ENCODE assay signal across 25 cellular contexts in the genomic region with DNA sequence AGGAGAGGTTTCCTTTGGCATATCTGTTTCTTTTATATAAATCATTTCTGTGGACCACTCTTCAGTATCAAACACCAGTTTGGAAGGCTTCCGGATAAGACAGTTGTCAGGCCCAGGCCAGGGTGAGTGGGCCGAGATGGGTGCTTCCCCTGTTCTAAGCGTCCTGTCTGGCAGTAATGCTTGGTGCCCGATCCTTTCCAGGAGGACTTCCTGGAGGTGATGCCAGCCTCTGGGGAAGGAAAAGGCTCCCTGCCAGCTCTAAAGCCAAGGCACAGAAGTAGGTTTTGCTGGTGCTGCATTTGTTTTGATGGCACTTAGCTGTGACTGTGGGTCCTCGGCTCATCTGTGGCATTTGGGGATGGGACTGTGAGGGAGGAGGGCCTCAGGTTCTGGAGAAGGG.
DNase-seq lines count a peak whose midpoint lies in the region; ATAC-seq, FAIRE-seq and TF ChIP-seq lines count a peak whose summit lies in the region.
"Had no signal": no experiment of that assay in that cellular context is flagged by ENCODE, and none has a peak within 500 bp of the region (broad histone marks: within the 10 kb centered on the region; RNA-seq: fewer than 3 reads in every experiment).

No MANE protein-coding gene starts in this region.

- H3K36me3 ChIP-seq in right lobe of liver (no peaks in the 10 kb centered on the region), HepG2 (replicated peaks in 1 of 2; ENCODE audit: control insufficient read depth in 1 of 2, insufficient read depth in 2 of 2, low read length in 2 of 2) (no peaks in the 10 kb centered on the region), upper lobe of right lung (no peaks in the 10 kb centered on the region)

- no peaks in the 10 kb centered on the region for H3K79me2 ChIP-seq in HepG2 (ENCODE audit: insufficient read depth, low read length)

- H3K9ac ChIP-seq in HepG2 (ENCODE audit: insufficient read depth, low read depth, low read length) = no peak overlapping the region
- H3K9ac ChIP-seq: GM23248 had no signal

- CTCF ChIA-PET in HepG2 (lab: Yijun Ruan, JAX; ENCODE audit: low intra/inter-chr PET ratio, low total read pairs) = no interaction called here

- H3K4me3 Mint-ChIP-seq in glutamatergic neuron (ENCODE audit: unreplicated experiment) = no peak overlapping the region
- H3K4me3 Mint-ChIP-seq: CD4-positive, CD25-positive, alpha-beta regulatory T cell; CD8-positive, alpha-beta T cell had no signal

- H3K4me1 ChIP-seq in right lobe of liver (no peaks in the 10 kb centered on the region), HepG2 (ENCODE audit: insufficient read depth, low read length) (no peaks in the 10 kb centered on the region), upper lobe of right lung (no peaks in the 10 kb centered on the region)
- H3K4me1 ChIP-seq: A549, Caco-2 had no signal

- no peak for FAIRE-seq in HepG2 (lab: Jason Lieb, UNC)
- FAIRE-seq: A549, G401.6, GM12892, GM19239, H1 had no signal

- H4K20me1 ChIP-seq in HepG2 (ENCODE audit: insufficient read depth, low read length) = peaks cover 9% of the 10 kb centered on the region; the same call in 1 of the 2 replicates

- DNase-seq in right lobe of liver (peak in 2 of 3 donors; percentile 2 to 17), HepG2 (ENCODE audit: low spot score) (no peak), glutamatergic neuron (peak; percentile 1), sciatic nerve (ENCODE audit: low spot score) (peak; percentile 31), upper lobe of right lung (peak; percentile 40), amygdala (lab: John Stamatoyannopoulos, UW) (no peak), NCI-H510A treated with DMSO at 0.1 percent for 48 hours (lab: John Stamatoyannopoulos, UW) (no peak)
- DNase-seq: 8988T; ACHN; AML-193; C1 segment of cervical spinal cord; Caco-2; CD4-positive, CD25-positive, alpha-beta regulatory T cell; CD8-positive, alpha-beta T cell; DMS153; DND-41; GM23248; H7; HCEC 1CT had no signal

- no peak overlapping the region for H3K4me2 ChIP-seq in HepG2 (ENCODE audit: low read depth, low read length)
- H3K4me2 ChIP-seq: A549 had no signal

- WGBS in right lobe of liver (ENCODE audit: insufficient coverage, low coverage, low lambda C conversion rate, missing lambda C conversion rate) = 92% methylated on average over 2 of the region's 5 CpGs
- WGBS in HepG2 (ENCODE audit: low lambda C conversion rate) = 33% methylated on average over 5 of the region's 5 CpGs

- peaks cover 28% of the 10 kb centered on the region for H3K36me3 Mint-ChIP-seq in glutamatergic neuron (ENCODE audit: unreplicated experiment)
- H3K36me3 Mint-ChIP-seq: CD4-positive, CD25-positive, alpha-beta regulatory T cell; CD8-positive, alpha-beta T cell had no signal

- TF ChIP-seq CTCF in right lobe of liver (IDR thresholded peaks at IDR 0.05) = no peak
- TF ChIP-seq CTCF in HepG2 (CRISPR knock-in tag; IDR thresholded peaks at IDR 0.05) = no peak
- TF ChIP-seq CTCF in glutamatergic neuron (IDR thresholded peaks at IDR 0.05; ENCODE audit: partially characterized antibody, unreplicated experiment) = no peak
- TF ChIP-seq CTCF in upper lobe of right lung (IDR thresholded peaks at IDR 0.05) = no peak

- peaks cover 2% of the 10 kb centered on the region for H3K27me3 Mint-ChIP-seq in glutamatergic neuron (ENCODE audit: unreplicated experiment)

- no peaks in the 10 kb centered on the region for H3K4me1 Mint-ChIP-seq in glutamatergic neuron (ENCODE audit: low read depth, unreplicated experiment)
- H3K4me1 Mint-ChIP-seq: CD4-positive, CD25-positive, alpha-beta regulatory T cell had no signal

- TF ChIP-seq RAD21 in HepG2 (CRISPR knock-in tag; IDR thresholded peaks at IDR 0.05) = no peak

- no peak for ATAC-seq in right lobe of liver
- ATAC-seq in HepG2 = no peak
- no peak for ATAC-seq in sciatic nerve
- ATAC-seq in upper lobe of right lung = no peak
- no peak for ATAC-seq in GM18870 (IDR thresholded peaks at IDR 0.05; ENCODE audit: unreplicated experiment)
- ATAC-seq: A549; CD8-positive, alpha-beta T cell had no signal

- TF ChIP-seq EP300 in HepG2 (IDR thresholded peaks at IDR 0.05; ENCODE audit: low read depth in 2 of 2, low read length in 2 of 2) = no peak
- no peak for TF ChIP-seq EP300 in HepG2 (CRISPR knock-in tag; IDR thresholded peaks at IDR 0.05; ENCODE audit: borderline replicate concordance)

- no peaks in the 10 kb centered on the region for H3K27me3 ChIP-seq in right lobe of liver
- H3K27me3 ChIP-seq in HepG2 (ENCODE audit: control insufficient read depth in 1 of 2, insufficient read depth in 2 of 2, low read length in 2 of 2) = peaks cover 13 to 98% of the 10 kb centered on the region in 2 experiments
- no peaks in the 10 kb centered on the region for H3K27me3 ChIP-seq in upper lobe of right lung

- no peaks in the 10 kb centered on the region for H3K9me3 Mint-ChIP-seq in glutamatergic neuron (ENCODE audit: unreplicated experiment)
- H3K9me3 Mint-ChIP-seq: CD8-positive, alpha-beta T cell had no signal

- in situ Hi-C loops in HepG2 (cut with HindIII; ENCODE audit: extremely low pct_ligation_motif_present, low pct_unique_long_range_greater_than_20kb) = no loop called here

- TF ChIP-seq POLR2A in right lobe of liver (IDR thresholded peaks at IDR 0.05) (no peak), HepG2 (IDR thresholded peaks at IDR 0.05; ENCODE audit: insufficient read depth in 1 of 2, low read depth in 2 of 2, low read length in 2 of 2) (no peak)

- intact Hi-C loops in right lobe of liver (cut with DNase I) (no loop called here), HepG2 (cut with micrococcal nuclease; ENCODE audit: unreplicated experiment) (no loop called here), sciatic nerve (cut with DNase I) (no loop called here), upper lobe of right lung (cut with DNase I) (no loop called here)

- H3K9me3 ChIP-seq in right lobe of liver (no peaks in the 10 kb centered on the region), HepG2 (ENCODE audit: low read length) (no peaks in the 10 kb centered on the region), upper lobe of right lung (no peaks in the 10 kb centered on the region)
- H3K9me3 ChIP-seq: A549, Caco-2 had no signal

- BruUV-seq in HepG2 (replicated peaks; lab: Mats Ljungman, UMichigan) = no TSS peak

- H3K27ac ChIP-seq in right lobe of liver (no peak overlapping the region), HepG2 (ENCODE audit: extremely low read length, insufficient read depth, low read length) (no peak overlapping the region), upper lobe of right lung (no peak overlapping the region)
- H3K27ac ChIP-seq: A549, GM23248 had no signal

- no peak overlapping the region for H3K27ac Mint-ChIP-seq in glutamatergic neuron (ENCODE audit: unreplicated experiment)
- H3K27ac Mint-ChIP-seq: CD4-positive, CD25-positive, alpha-beta regulatory T cell; CD8-positive, alpha-beta T cell had no signal

- POLR2A ChIA-PET in HepG2 (lab: Yijun Ruan, JAX) = no interaction called here

- H3K4me3 ChIP-seq in right lobe of liver (no peak overlapping the region), HepG2 (replicated peaks in 1 of 3; ENCODE audit: insufficient read depth in 1 of 3, low read depth in 2 of 3, low read length in 3 of 3) (no peak overlapping the region), upper lobe of right lung (no peak overlapping the region)
- H3K4me3 ChIP-seq: A549, GM23248 had no signal

- H2AFZ ChIP-seq in HepG2 (ENCODE audit: low read length) = no peak overlapping the region
- H2AFZ ChIP-seq: GM23248 had no signal

TF ChIP-seq in HepG2, 621 proteins besides CTCF, POLR2A, EP300 and RAD21:
- TF ChIP-seq SP5 (CRISPR knock-in tag; IDR thresholded peaks at IDR 0.05; ENCODE audit: borderline replicate concordance, low read depth) = no peak
- TF ChIP-seq, protein P1, sequence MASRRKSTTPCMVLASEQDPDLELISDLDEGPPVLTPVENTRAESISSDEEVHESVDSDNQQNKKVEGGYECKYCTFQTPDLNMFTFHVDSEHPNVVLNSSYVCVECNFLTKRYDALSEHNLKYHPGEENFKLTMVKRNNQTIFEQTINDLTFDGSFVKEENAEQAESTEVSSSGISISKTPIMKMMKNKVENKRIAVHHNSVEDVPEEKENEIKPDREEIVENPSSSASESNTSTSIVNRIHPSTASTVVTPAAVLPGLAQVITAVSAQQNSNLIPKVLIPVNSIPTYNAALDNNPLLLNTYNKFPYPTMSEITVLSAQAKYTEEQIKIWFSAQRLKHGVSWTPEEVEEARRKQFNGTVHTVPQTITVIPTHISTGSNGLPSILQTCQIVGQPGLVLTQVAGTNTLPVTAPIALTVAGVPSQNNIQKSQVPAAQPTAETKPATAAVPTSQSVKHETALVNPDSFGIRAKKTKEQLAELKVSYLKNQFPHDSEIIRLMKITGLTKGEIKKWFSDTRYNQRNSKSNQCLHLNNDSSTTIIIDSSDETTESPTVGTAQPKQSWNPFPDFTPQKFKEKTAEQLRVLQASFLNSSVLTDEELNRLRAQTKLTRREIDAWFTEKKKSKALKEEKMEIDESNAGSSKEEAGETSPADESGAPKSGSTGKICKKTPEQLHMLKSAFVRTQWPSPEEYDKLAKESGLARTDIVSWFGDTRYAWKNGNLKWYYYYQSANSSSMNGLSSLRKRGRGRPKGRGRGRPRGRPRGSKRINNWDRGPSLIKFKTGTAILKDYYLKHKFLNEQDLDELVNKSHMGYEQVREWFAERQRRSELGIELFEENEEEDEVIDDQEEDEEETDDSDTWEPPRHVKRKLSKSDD (CRISPR knock-in tag; IDR thresholded peaks at IDR 0.05; ENCODE audit: low read depth) = no peak
- no peak for TF ChIP-seq EHMT2 (IDR thresholded peaks at IDR 0.05; ENCODE audit: borderline replicate concordance, low read depth, low read length)
- no peak for TF ChIP-seq FOSL2 (CRISPR knock-in tag; IDR thresholded peaks at IDR 0.05)
- TF ChIP-seq THAP8 (CRISPR knock-in tag; IDR thresholded peaks at IDR 0.05; ENCODE audit: borderline replicate concordance) = no peak

Comparison
In these comparisons a context has a peak if more than half of its experiments do, and no peak if none do; other contexts are left out.
1. DNase-seq: peak in right lobe of liver (2 of 3), glutamatergic neuron (single experiment), sciatic nerve (single experiment) and upper lobe of right lung (single experiment); none in HepG2 (single experiment), amygdala (0 of 56) and NCI-H510A treated with DMSO at 0.1 percent for 48 hours (single experiment).